ENCODE assay signal across 12 cellular contexts in the genomic region with DNA sequence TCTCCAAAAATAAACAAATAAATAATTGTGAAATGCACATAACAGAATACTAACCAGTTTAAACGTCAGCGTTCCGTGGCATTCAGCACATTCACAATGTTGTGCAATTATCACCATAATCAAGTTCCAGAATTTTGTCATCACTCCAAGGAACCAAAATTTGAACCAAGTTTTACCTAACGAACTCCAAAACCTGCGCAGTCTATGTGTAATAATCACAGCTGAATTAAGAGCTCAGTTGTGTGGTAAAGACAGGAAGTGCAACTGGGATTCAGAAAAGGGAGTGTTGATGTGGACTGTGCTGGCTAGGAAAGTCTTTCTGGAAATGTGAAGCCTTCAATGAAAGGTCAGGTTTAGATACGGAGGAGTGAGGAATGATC. TPM values are rescaled to one million over a fixed set of nuclear protein-coding genes. Genes with fewer than 3 reads are reported as not detected.
DNase-seq lines count a peak whose midpoint lies in the region; ATAC-seq and TF ChIP-seq lines count a peak whose summit lies in the region.
"Had no signal": no experiment of that assay in that cellular context is flagged by ENCODE, and none has a peak within 500 bp of the region (broad histone marks: within the 10 kb centered on the region; RNA-seq: fewer than 3 reads in every experiment).

No MANE protein-coding gene starts in this region.

- no peaks in the 10 kb centered on the region for H3K36me3 ChIP-seq in BLaER1 treated with 17β-estradiol and CSF1 and Interleukin-3, amounts not matched to agents 10 nM and 100 nM
- no peaks in the 10 kb centered on the region for H3K36me3 ChIP-seq in GM23338 (ENCODE audit: insufficient read depth)
- H3K36me3 ChIP-seq in lung (ENCODE audit: control insufficient read depth in 2 of 2, insufficient read depth in 2 of 2, low read length in 2 of 2), result no peaks in the 10 kb centered on the region

- peaks cover 37% of the 10 kb centered on the region for H3K4me1 Mint-ChIP-seq in GM23338
- H3K4me1 Mint-ChIP-seq in activated T-helper 17 cell treated with anti-CD3 and anti-CD28 coated beads, Interleukin-2, amount 50 U/mL, for 72 hours, result peaks cover 22% of the 10 kb centered on the region
- peaks cover 18 to 22% of the 10 kb centered on the region in 2 donors for H3K4me1 Mint-ChIP-seq in effector memory CD8-positive, alpha-beta T cell (ENCODE audit: low read depth in 2 of 2)

- H3K27ac Mint-ChIP-seq in GM23338, result no peak overlapping the region
- no peak overlapping the region for H3K27ac Mint-ChIP-seq in activated T-helper 17 cell treated with anti-CD3 and anti-CD28 coated beads, Interleukin-2, amount 50 U/mL, for 72 hours
- no peak overlapping the region for H3K27ac Mint-ChIP-seq in effector memory CD8-positive, alpha-beta T cell

- TF ChIP-seq CTCF in GM23338 (conservative IDR thresholded peaks at IDR 0.05; ENCODE audit: low read depth in 2 of 2) (0 out of 4 replicates have a peak, but pooled peaks of 1 of the 2 experiments have one; percentile 13), lung (IDR thresholded peaks at IDR 0.05; ENCODE audit: control extremely low read depth, extremely low read depth) (no peak)

- no peaks in the 10 kb centered on the region for H3K9me3 Mint-ChIP-seq in GM23338
- no peaks in the 10 kb centered on the region for H3K9me3 Mint-ChIP-seq in activated T-helper 17 cell treated with anti-CD3 and anti-CD28 coated beads, Interleukin-2, amount 50 U/mL, for 72 hours
- no peaks in the 10 kb centered on the region for H3K9me3 Mint-ChIP-seq in effector memory CD8-positive, alpha-beta T cell

- H3K36me3 Mint-ChIP-seq in GM23338 (ENCODE audit: low read depth), result no peaks in the 10 kb centered on the region
- H3K36me3 Mint-ChIP-seq in activated T-helper 17 cell treated with anti-CD3 and anti-CD28 coated beads, Interleukin-2, amount 50 U/mL, for 72 hours (ENCODE audit: low read depth), result no peaks in the 10 kb centered on the region
- peaks cover 13% of the 10 kb centered on the region for H3K36me3 Mint-ChIP-seq in effector memory CD8-positive, alpha-beta T cell (ENCODE audit: insufficient read depth)
- H3K36me3 Mint-ChIP-seq: brain had no signal

- ATAC-seq in GM23338 (no peak), lung (ENCODE audit: insufficient read depth, low FRiP score) (no peak)
- no peak for ATAC-seq in activated T-helper 17 cell treated with anti-CD3 and anti-CD28 coated beads, Interleukin-2, amount 50 U/mL, for 72 hours (replicated peaks)
- no peak for ATAC-seq in effector memory CD8-positive, alpha-beta T cell (replicated peaks)

- H3K4me2 ChIP-seq in BLaER1 treated with 17β-estradiol and CSF1 and Interleukin-3, amounts not matched to agents 10 nM and 100 nM, result peak overlapping the region; percentile 95 to 100 (median 99)
- peak overlapping the region; percentile 98 for H3K4me2 ChIP-seq in GM23338

- peaks cover 17% of the 10 kb centered on the region for H3F3A ChIP-seq in GM23338 (replicated peaks; ENCODE audit: low read depth)

- peaks cover 28% of the 10 kb centered on the region for H3K27me3 Mint-ChIP-seq in GM23338 (ENCODE audit: insufficient read depth, low read depth, poor library complexity)
- H3K27me3 Mint-ChIP-seq in activated T-helper 17 cell treated with anti-CD3 and anti-CD28 coated beads, Interleukin-2, amount 50 U/mL, for 72 hours, result no peaks in the 10 kb centered on the region
- peaks cover 12% of the 10 kb centered on the region in 2 donors for H3K27me3 Mint-ChIP-seq in effector memory CD8-positive, alpha-beta T cell

- 41 to 47% methylated on average over 6 of the region's 6 CpGs for WGBS in lung, 2 donors

- DNase-seq in GM23338 (ENCODE audit: low spot score), result no peak
- no peak for DNase-seq in lung (ENCODE audit: low spot score)
- DNase-seq in activated T-cell treated with anti-CD3 and anti-CD28 coated beads, Interleukin-2, amount 50 U/mL, for 1 hour, result no peak
- no peak for DNase-seq in mucosa of gallbladder (ENCODE audit: low spot score)
- no peak for DNase-seq in stimulated activated CD4-positive, alpha-beta T cell treated with anti-CD3 and anti-CD28 coated beads, Interleukin-2, amount 100 ng/mL, for 48 hours
- DNase-seq in effector memory CD8-positive, alpha-beta T cell, result no peak
- DNase-seq: activated CD4-positive, alpha-beta T cell treated with anti-CD3 and anti-CD28 coated beads, Interleukin-2, amount 50 U/mL, for 1 hour had no signal

- H3K79me2 ChIP-seq in GM23338 (replicated peaks; ENCODE audit: insufficient read depth), result no peaks in the 10 kb centered on the region

- H3K4me1 ChIP-seq in BLaER1 treated with 17β-estradiol and CSF1 and Interleukin-3, amounts not matched to agents 10 nM and 100 nM, result peaks cover 52 to 81% (median 75%) of the 10 kb centered on the region in 10 experiments
- peaks cover 41% of the 10 kb centered on the region for H3K4me1 ChIP-seq in GM23338 (ENCODE audit: insufficient read depth)
- H3K4me1 ChIP-seq in lung (ENCODE audit: control insufficient read depth in 2 of 2, insufficient read depth in 2 of 2, low read length in 2 of 2), result peaks cover 0 to 3% of the 10 kb centered on the region in 2 donors

- H3K27me3 ChIP-seq in BLaER1 treated with 17β-estradiol and CSF1 and Interleukin-3, amounts not matched to agents 10 nM and 100 nM, result peaks cover 0 to 9% (median 0%) of the 10 kb centered on the region in 11 experiments; a peak in 4 of 22 replicates
- H3K27me3 ChIP-seq in GM23338 (ENCODE audit: insufficient read depth), result peaks cover 16% of the 10 kb centered on the region
- no peaks in the 10 kb centered on the region for H3K27me3 ChIP-seq in lung (ENCODE audit: control insufficient read depth, insufficient read depth)

- H3K4me3 ChIP-seq in BLaER1 treated with 17β-estradiol and CSF1 and Interleukin-3, amounts not matched to agents 10 nM and 100 nM, result peak overlapping the region in 6 of 10 experiments; percentile 52 to 69 (median 56); a peak in 7 of 20 replicates
- peak overlapping the region; percentile 80; the same call in 1 of the 2 replicates for H3K4me3 ChIP-seq in GM23338
- H3K4me3 ChIP-seq in lung, result no peak overlapping the region

- no peak overlapping the region for H3K4me3 Mint-ChIP-seq in GM23338
- peak overlapping the region; percentile 85 for H3K4me3 Mint-ChIP-seq in activated T-helper 17 cell treated with anti-CD3 and anti-CD28 coated beads, Interleukin-2, amount 50 U/mL, for 72 hours
- no peak overlapping the region for H3K4me3 Mint-ChIP-seq in effector memory CD8-positive, alpha-beta T cell

- H2AFZ ChIP-seq in GM23338, result 0 out of 2 replicates have a peak overlapping the region, but pooled peaks have one; percentile 53

- H4K20me1 ChIP-seq in BLaER1 treated with 17β-estradiol and CSF1 and Interleukin-3, amounts not matched to agents 10 nM and 100 nM, result no peaks in the 10 kb centered on the region
- no peaks in the 10 kb centered on the region for H4K20me1 ChIP-seq in GM23338 (replicated peaks; ENCODE audit: insufficient read depth)

- H3K27ac ChIP-seq in BLaER1 treated with 17β-estradiol and CSF1 and Interleukin-3, amounts not matched to agents 10 nM and 100 nM, result peak overlapping the region in 6 of 11 experiments; percentile 82 to 87 (median 85); a peak in 7 of 22 replicates
- no peak overlapping the region for H3K27ac ChIP-seq in GM23338 (ENCODE audit: low read depth)
- peak overlapping the region; percentile 28 to 58 for H3K27ac ChIP-seq in lung (ENCODE audit: low read depth in 1 of 2, low read length in 1 of 2)

- no peaks in the 10 kb centered on the region for H3K9me3 ChIP-seq in BLaER1 treated with 17β-estradiol and CSF1 and Interleukin-3, amounts not matched to agents 10 nM and 100 nM (replicated peaks in 1 of 11)
- no peaks in the 10 kb centered on the region for H3K9me3 ChIP-seq in lung (ENCODE audit: control insufficient read depth in 2 of 2, insufficient read depth in 1 of 2, low read length in 1 of 2)

- H3K9ac ChIP-seq in BLaER1 treated with 17β-estradiol and CSF1 and Interleukin-3, amounts not matched to agents 10 nM and 100 nM, result peak overlapping the region in 6 of 11 experiments; percentile 28 to 84 (median 82); a peak in 5 of 22 replicates

- no peaks in the 10 kb centered on the region for H3K9me2 ChIP-seq in GM23338 (ENCODE audit: insufficient read depth)

TF ChIP-seq in GM23338, 12 proteins besides CTCF, POLR2A, EP300 and RAD21 (continues in another document):
- no peak for TF ChIP-seq EZH2 (IDR thresholded peaks at IDR 0.05; ENCODE audit: low read depth, unreplicated experiment)
- no peak for TF ChIP-seq EZH2phosphoT487 (IDR thresholded peaks at IDR 0.05; ENCODE audit: unreplicated experiment)
- no peak for TF ChIP-seq POLR2AphosphoS5 (IDR thresholded peaks at IDR 0.05; ENCODE audit: low read depth)

RNA-seq across cellular contexts. Expression of a gene that starts 5.4 kb away (rescaled TPM):
- total RNA-seq in GM23338 (2014; rRNA removed; shearing (Covaris generic)), result 79.5 and 139 TPM in 2 replicates
- polyA plus RNA-seq in GM23338 (2016; fragmentation: Nextera tagmentation; extraction: Ambion mirVana) (7.8 and 8.9 TPM in 2 replicates), lung (100 to 1,000 TPM in 1 of 2 donors, 10 to 100 TPM in 1; 51.9 to 120 TPM)
- total RNA-seq in activated T-helper 17 cell treated with anti-CD3 and anti-CD28 coated beads, Interleukin-2, amount 50 U/mL, for 72 hours, result 10 to 100 TPM in 1 of 2 donors, 1 to 10 TPM in 1; 8.2 to 31.1 TPM
- total RNA-seq in lung (100 to 1,000 TPM; 127 to 174 TPM), mucosa of gallbladder (130 TPM)

RNA-seq across cellular contexts. Expression of a gene that starts 12.0 kb away (rescaled TPM):
- total RNA-seq in GM23338 (2014; rRNA removed; shearing (Covaris generic)), result 53.6 and 58.3 TPM in 2 replicates
- polyA plus RNA-seq in GM23338 (2016; fragmentation: Nextera tagmentation; extraction: Ambion mirVana), result 28.7 and 31.8 TPM in 2 replicates
- total RNA-seq in activated T-helper 17 cell treated with anti-CD3 and anti-CD28 coated beads, Interleukin-2, amount 50 U/mL, for 72 hours, result 10 to 100 TPM; 23.7 to 32.6 TPM
- total RNA-seq in lung, result 10 to 100 TPM in 1 of 2 donors, 1 to 10 TPM in 1; 8.2 to 25.4 TPM
- 10 to 100 TPM; 11.0 to 16.3 TPM for polyA plus RNA-seq in lung
- total RNA-seq in mucosa of gallbladder, result 36.4 TPM

RNA-seq across cellular contexts. Expression of a gene that starts 18.3 kb away (rescaled TPM):
- total RNA-seq in GM23338 (2014; rRNA removed; shearing (Covaris generic)), result 1.9 and 3.0 TPM in 2 replicates
- polyA plus RNA-seq in GM23338 (2016; fragmentation: Nextera tagmentation; extraction: Ambion mirVana) (1.8 and 1.9 TPM in 2 replicates), lung (10 to 100 TPM; 28.0 to 34.9 TPM)
- total RNA-seq in activated T-helper 17 cell treated with anti-CD3 and anti-CD28 coated beads, Interleukin-2, amount 50 U/mL, for 72 hours, result not detected
- total RNA-seq in lung (10 to 100 TPM; 20.2 to 28.6 TPM), mucosa of gallbladder (32.9 TPM)

RNA-seq across cellular contexts. Expression of a gene that starts 24.2 kb away (rescaled TPM):
- total RNA-seq in GM23338 (2014; rRNA removed; shearing (Covaris generic)), result 0.03 TPM in 1 of 2 replicates, not detected in the other
- polyA plus RNA-seq in GM23338 (2016; fragmentation: Nextera tagmentation; extraction: Ambion mirVana), result not detected in 2 replicates
- not detected for total RNA-seq in activated T-helper 17 cell treated with anti-CD3 and anti-CD28 coated beads, Interleukin-2, amount 50 U/mL, for 72 hours
- not detected for total RNA-seq in lung
- not detected for polyA plus RNA-seq in lung
- total RNA-seq in mucosa of gallbladder, result not detected
- total RNA-seq: LHCN-M2, posterior vena cava had no signal

RNA-seq across cellular contexts. Expression of a gene that starts 59.1 kb away (rescaled TPM):
- total RNA-seq in GM23338 (2014; rRNA removed; shearing (Covaris generic)), result 4.9 and 6.6 TPM in 2 replicates
- polyA plus RNA-seq in GM23338 (2016; fragmentation: Nextera tagmentation; extraction: Ambion mirVana) (5.0 and 5.9 TPM in 2 replicates), lung (1 to 10 TPM; 1.7 to 2.1 TPM)
- total RNA-seq in activated T-helper 17 cell treated with anti-CD3 and anti-CD28 coated beads, Interleukin-2, amount 50 U/mL, for 72 hours, result 1 to 10 TPM in 1 of 2 donors, under 1 TPM in 1; 0.52 to 1.3 TPM
- total RNA-seq in lung (1 to 10 TPM; 4.9 to 6.5 TPM), mucosa of gallbladder (7.3 TPM)
